ENCODE assay signal across 17 cellular contexts in the genomic region with DNA sequence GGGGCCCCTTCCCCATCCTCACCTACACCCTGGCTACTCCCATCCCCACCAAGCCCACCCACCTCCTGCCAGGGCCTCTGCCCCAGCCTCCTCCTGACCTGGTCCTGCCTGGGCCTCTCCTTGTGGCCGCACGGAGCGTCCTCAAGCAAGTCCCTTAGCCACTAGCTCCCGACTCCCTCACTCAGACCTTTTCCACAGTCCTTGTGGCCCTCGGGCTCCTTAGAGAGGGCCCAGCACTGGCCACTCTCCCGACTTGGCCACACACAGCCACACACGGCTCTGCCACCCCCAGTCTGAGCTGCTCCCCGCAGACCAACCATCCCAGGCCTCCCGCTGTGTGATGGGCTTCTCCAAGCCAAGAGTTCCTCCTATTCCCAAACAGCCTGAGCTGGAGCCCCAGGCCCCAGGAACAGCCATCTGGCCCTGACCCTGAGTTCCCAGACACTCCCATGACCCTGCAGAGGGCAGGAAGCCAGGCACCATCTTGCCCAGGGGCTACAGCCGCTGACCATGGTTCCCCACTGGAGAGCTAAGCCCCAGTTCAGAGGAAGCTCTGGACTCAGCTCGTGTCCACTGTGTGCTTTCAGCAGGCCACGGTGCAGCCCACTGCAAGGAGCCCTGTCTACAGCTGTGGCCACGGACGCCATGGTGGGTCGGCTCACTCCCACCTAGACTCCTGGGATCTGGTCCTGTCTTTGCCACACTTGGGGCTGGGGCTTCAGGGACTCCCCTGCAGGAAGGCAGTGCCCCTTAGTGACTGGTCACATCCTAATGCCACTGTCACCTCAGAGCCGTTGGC. TPM values are rescaled to one million over a fixed set of nuclear protein-coding genes. Genes with fewer than 3 reads are reported as not detected.
DNase-seq lines count a peak whose midpoint lies in the region; ATAC-seq, FAIRE-seq and TF ChIP-seq lines count a peak whose summit lies in the region.
"Had no signal": no experiment of that assay in that cellular context is flagged by ENCODE, and none has a peak within 500 bp of the region (broad histone marks: within the 10 kb centered on the region; RNA-seq: fewer than 3 reads in every experiment).

No MANE protein-coding gene starts in this region.

- in situ Hi-C loops in K562 (cut with MboI) = no loop called here

- BruUV-seq in Caco-2 (replicated peaks; lab: Mats Ljungman, UMichigan) (no TSS peak), K562 (replicated peaks; lab: Mats Ljungman, UMichigan) (no TSS peak), OCI-LY7 (replicated peaks; lab: Mats Ljungman, UMichigan) (no TSS peak)

- no peak for FAIRE-seq in K562 (lab: Jason Lieb, UNC)

- TF ChIP-seq EP300 in K562 (IDR thresholded peaks at IDR 0.05; ENCODE audit: low read length) = no peak

- H3K27ac ChIP-seq in K562 (ENCODE audit: extremely low read depth, low read depth, low read length) (no peak overlapping the region), prostate gland (peak overlapping the region; percentile 21 to 68), OCI-LY7 (ENCODE audit: low read depth, low read length, poor library complexity, severe bottlenecking) (no peak overlapping the region)

- peaks cover 3% of the 10 kb centered on the region for H3K36me3 ChIP-seq in Caco-2 (ENCODE audit: control insufficient read depth, insufficient read depth, low read length)
- peaks cover 37% of the 10 kb centered on the region; the same call in 2 of the 3 replicates for H3K36me3 ChIP-seq in K562 (ENCODE audit: control insufficient read depth, insufficient read depth, low read length)
- peaks cover 0 to 6% of the 10 kb centered on the region in 2 donors for H3K36me3 ChIP-seq in prostate gland
- peaks cover 70% of the 10 kb centered on the region for H3K36me3 ChIP-seq in OCI-LY7 (ENCODE audit: insufficient read depth, low read length)

- peaks cover 42% of the 10 kb centered on the region for H3K36me3 Mint-ChIP-seq in activated CD8-positive, alpha-beta T cell treated with anti-CD3 and anti-CD28 coated beads, Interleukin-2, amount 10 ng/mL, durations not matched to agents 7 days and 5 days (ENCODE audit: low read depth)
- H3K36me3 Mint-ChIP-seq in activated CD8-positive, alpha-beta T cell treated with anti-CD3 and anti-CD28 coated beads for 36 hours (ENCODE audit: low read depth) = peaks cover 11% of the 10 kb centered on the region
- H3K36me3 Mint-ChIP-seq in Caco-2 (ENCODE audit: insufficient read depth, unreplicated experiment) = peaks cover 33% of the 10 kb centered on the region

- TF ChIP-seq CTCF in activated CD8-positive, alpha-beta T cell treated with anti-CD3 and anti-CD28 coated beads for 36 hours (IDR thresholded peaks at IDR 0.05) = no peak
- TF ChIP-seq CTCF in Caco-2 (IDR thresholded peaks at IDR 0.05; ENCODE audit: insufficient read depth in 1 of 2, low read depth in 1 of 2, low read length in 1 of 2, severe bottlenecking in 1 of 2, unreplicated experiment in 1 of 2) = no peak
- TF ChIP-seq CTCF in K562 (IDR thresholded peaks at IDR 0.05 in 2 of 3, conservative IDR thresholded peaks at IDR 0.05 in 1 of 3; ENCODE audit: insufficient read depth in 2 of 3, low read depth in 1 of 3, low read length in 3 of 3) = no peak
- TF ChIP-seq CTCF in prostate gland (IDR thresholded peaks at IDR 0.05) = no peak
- no peak for TF ChIP-seq CTCF in OCI-LY7 (conservative IDR thresholded peaks at IDR 0.05; ENCODE audit: low read length)

- H3K9ac ChIP-seq in K562 (ENCODE audit: insufficient read depth in 1 of 2, low read depth in 2 of 2, low read length in 2 of 2) = peak overlapping the region in 1 of 2 experiments; percentile 5; a peak in 1 of 4 replicates

- H3K9me2 ChIP-seq in OCI-LY7 (ENCODE audit: insufficient read depth, low read length) = no peaks in the 10 kb centered on the region

- H3K4me3 Mint-ChIP-seq in activated CD8-positive, alpha-beta T cell treated with anti-CD3 and anti-CD28 coated beads, Interleukin-2, amount 10 ng/mL, durations not matched to agents 7 days and 5 days = no peak overlapping the region
- no peak overlapping the region for H3K4me3 Mint-ChIP-seq in activated CD8-positive, alpha-beta T cell treated with anti-CD3 and anti-CD28 coated beads for 36 hours
- H3K4me3 Mint-ChIP-seq in Caco-2 (ENCODE audit: unreplicated experiment) = no peak overlapping the region

- H3K4me1 ChIP-seq in Caco-2 (peaks cover 4% of the 10 kb centered on the region), K562 (replicated peaks in 1 of 2; ENCODE audit: control insufficient read depth in 2 of 2, insufficient read depth in 2 of 2, low read length in 2 of 2) (peaks cover 0 to 7% of the 10 kb centered on the region in 2 experiments; a peak in 2 of 5 replicates), prostate gland (replicated peaks) (peaks cover 9% of the 10 kb centered on the region), OCI-LY7 (ENCODE audit: insufficient read depth, low read length, poor library complexity, severe bottlenecking) (peaks cover 4% of the 10 kb centered on the region)

- H3K4me3 ChIP-seq in Caco-2 (ENCODE audit: low read depth, low read length) (no peak overlapping the region), K562 (no peak overlapping the region), prostate gland (no peak overlapping the region), OCI-LY7 (ENCODE audit: low read depth, low read length, poor library complexity, severe bottlenecking) (no peak overlapping the region)

- H3K27me3 ChIP-seq in Caco-2 (replicated peaks; ENCODE audit: control insufficient read depth, insufficient read depth, low read length) (no peaks in the 10 kb centered on the region), K562 (ENCODE audit: control insufficient read depth in 2 of 2, insufficient read depth in 2 of 2, low read length in 2 of 2) (no peaks in the 10 kb centered on the region), prostate gland (replicated peaks; ENCODE audit: insufficient read depth) (no peaks in the 10 kb centered on the region)

- no peak for ATAC-seq in activated CD8-positive, alpha-beta T cell treated with anti-CD3 and anti-CD28 coated beads, Interleukin-2, amount 10 ng/mL, durations not matched to agents 7 days and 5 days
- no peak for ATAC-seq in activated CD8-positive, alpha-beta T cell treated with anti-CD3 and anti-CD28 coated beads for 36 hours
- no peak for ATAC-seq in K562
- no peak for ATAC-seq in GM21360 (IDR thresholded peaks at IDR 0.05; ENCODE audit: unreplicated experiment)

- DNase-seq in activated CD8-positive, alpha-beta T cell treated with anti-CD3 and anti-CD28 coated beads, Interleukin-2, amount 10 ng/mL, durations not matched to agents 7 days and 5 days = no peak
- DNase-seq in activated CD8-positive, alpha-beta T cell treated with anti-CD3 and anti-CD28 coated beads for 36 hours = no peak
- no peak for DNase-seq in Caco-2
- DNase-seq in K562 (ENCODE audit: extremely low read depth in 1 of 4, low spot score in 3 of 4) = no peak
- no peak for DNase-seq in prostate gland (ENCODE audit: low spot score)
- no peak for DNase-seq in OCI-LY7 (ENCODE audit: low spot score)
- no peak for DNase-seq in posterior vena cava (ENCODE audit: low spot score)
- DNase-seq: 8988T, DMS 273 treated with DMSO at 0.1 percent for 48 hours, EL, GOT3, NCI-H1092, NCI-H146, NCI-H2081, NCI-H748 treated with DMSO at 0.1 percent for 48 hours, RPMI8226 had no signal

- POLR2A ChIA-PET in activated CD8-positive, alpha-beta T cell treated with anti-CD3 and anti-CD28 coated beads, Interleukin-2, amount 10 ng/mL, durations not matched to agents 7 days and 5 days (lab: Charles Lee) = interaction anchor here (0.8 to 1.1 kb wide), 2 partner anchors 10 to 135 kb away, joined by 3 read pairs; no protein-coding TSS in a partner anchor
- POLR2A ChIA-PET in activated CD8-positive, alpha-beta T cell treated with anti-CD3 and anti-CD28 coated beads for 36 hours (lab: Charles Lee) = interaction anchor here (1.2 kb wide), 2 partner anchors 58 to 59 kb away, joined by 3 read pairs; no protein-coding TSS in a partner anchor
- POLR2A ChIA-PET in Caco-2 (lab: Charles Lee) (no interaction called here), K562 (lab: Yijun Ruan, JAX) (interaction anchor here (0.6 to 1.3 kb wide), 3 partner anchors 9 to 245 kb away, joined by 3 read pairs; no protein-coding TSS in a partner anchor), OCI-LY7 (lab: Charles Lee) (interaction anchor here (0.6 kb wide), 1 partner anchor 125 kb away, joined by 3 read pairs; no protein-coding TSS in a partner anchor)

- H2AFZ ChIP-seq in K562 (ENCODE audit: low read depth, low read length) = no peak overlapping the region
- H2AFZ ChIP-seq in OCI-LY7 (ENCODE audit: low read length) = no peak overlapping the region

- H3K9me3 Mint-ChIP-seq in activated CD8-positive, alpha-beta T cell treated with anti-CD3 and anti-CD28 coated beads, Interleukin-2, amount 10 ng/mL, durations not matched to agents 7 days and 5 days (ENCODE audit: insufficient read depth) = no peaks in the 10 kb centered on the region
- H3K9me3 Mint-ChIP-seq in activated CD8-positive, alpha-beta T cell treated with anti-CD3 and anti-CD28 coated beads for 36 hours = no peaks in the 10 kb centered on the region
- H3K9me3 Mint-ChIP-seq in Caco-2 (ENCODE audit: unreplicated experiment) = no peaks in the 10 kb centered on the region

- peaks cover 14% of the 10 kb centered on the region for H3K4me1 Mint-ChIP-seq in activated CD8-positive, alpha-beta T cell treated with anti-CD3 and anti-CD28 coated beads, Interleukin-2, amount 10 ng/mL, durations not matched to agents 7 days and 5 days (ENCODE audit: low read depth)
- peaks cover 14% of the 10 kb centered on the region for H3K4me1 Mint-ChIP-seq in activated CD8-positive, alpha-beta T cell treated with anti-CD3 and anti-CD28 coated beads for 36 hours (ENCODE audit: low read depth)
- H3K4me1 Mint-ChIP-seq in Caco-2 (ENCODE audit: low read depth, unreplicated experiment) = peaks cover under 1% of the 10 kb centered on the region

- H3K4me2 ChIP-seq in K562 (ENCODE audit: insufficient read depth, low read length) (no peak overlapping the region), OCI-LY7 (ENCODE audit: low read length) (no peak overlapping the region)

- intact Hi-C loops in activated CD8-positive, alpha-beta T cell treated with anti-CD3 and anti-CD28 coated beads for 36 hours (cut with micrococcal nuclease) = no loop called here
- intact Hi-C loops in Caco-2 (cut with micrococcal nuclease; ENCODE audit: unreplicated experiment) = loop anchor here (10.0 kb wide), 1 partner anchor 186 kb away; a partner anchor contains a TSS
- intact Hi-C loops in K562 (cut with micrococcal nuclease) = no loop called here
- intact Hi-C loops in prostate gland (cut with DNase I) = no loop called here
- intact Hi-C loops in OCI-LY7 (cut with micrococcal nuclease; ENCODE audit: unreplicated experiment) = no loop called here
- intact Hi-C loops in posterior vena cava (cut with DNase I) = no loop called here

- no peaks in the 10 kb centered on the region for H3K9me1 ChIP-seq in K562 (ENCODE audit: control insufficient read depth, insufficient read depth, low read length)

- H4K20me1 ChIP-seq in K562 (replicated peaks; ENCODE audit: control insufficient read depth, insufficient read depth, low read length) (no peaks in the 10 kb centered on the region), OCI-LY7 (ENCODE audit: insufficient read depth, low read length) (no peaks in the 10 kb centered on the region)

- H3K79me2 ChIP-seq in K562 (ENCODE audit: control insufficient read depth, insufficient read depth, low read length) (no peaks in the 10 kb centered on the region), OCI-LY7 (ENCODE audit: insufficient read depth, low read depth, low read length) (no peaks in the 10 kb centered on the region)

- no peaks in the 10 kb centered on the region for H3K27me3 Mint-ChIP-seq in activated CD8-positive, alpha-beta T cell treated with anti-CD3 and anti-CD28 coated beads, Interleukin-2, amount 10 ng/mL, durations not matched to agents 7 days and 5 days (ENCODE audit: low read depth)
- H3K27me3 Mint-ChIP-seq in activated CD8-positive, alpha-beta T cell treated with anti-CD3 and anti-CD28 coated beads for 36 hours = no peaks in the 10 kb centered on the region
- H3K27me3 Mint-ChIP-seq in Caco-2 (ENCODE audit: insufficient read depth, unreplicated experiment) = no peaks in the 10 kb centered on the region

- H3K9me3 ChIP-seq in Caco-2 (no peaks in the 10 kb centered on the region), K562 (replicated peaks; ENCODE audit: control insufficient read depth, insufficient read depth, low read depth, low read length) (no peaks in the 10 kb centered on the region), prostate gland (no peaks in the 10 kb centered on the region), OCI-LY7 (ENCODE audit: low read length) (no peaks in the 10 kb centered on the region)

- no peak for TF ChIP-seq POLR2A in K562 (conservative IDR thresholded peaks at IDR 0.05)
- no peak for TF ChIP-seq POLR2A in prostate gland (IDR thresholded peaks at IDR 0.05)

- peak overlapping the region; percentile 19 for H3K27ac Mint-ChIP-seq in activated CD8-positive, alpha-beta T cell treated with anti-CD3 and anti-CD28 coated beads, Interleukin-2, amount 10 ng/mL, durations not matched to agents 7 days and 5 days
- H3K27ac Mint-ChIP-seq in activated CD8-positive, alpha-beta T cell treated with anti-CD3 and anti-CD28 coated beads for 36 hours = no peak overlapping the region
- H3K27ac Mint-ChIP-seq in Caco-2 (ENCODE audit: unreplicated experiment) = peak overlapping the region; percentile 43

- WGBS in K562 (ENCODE audit: insufficient coverage, low coverage, missing lambda C conversion rate) = 89% methylated on average over 3 of the region's 16 CpGs
- 91% methylated on average over 16 of the region's 16 CpGs for WGBS in prostate gland

- no peak for TF ChIP-seq RAD21 in K562 (CRISPR knock-in tag; conservative IDR thresholded peaks at IDR 0.05 in 1 of 2, IDR thresholded peaks at IDR 0.05 in 1 of 2)

- CTCF ChIA-PET in activated CD8-positive, alpha-beta T cell treated with anti-CD3 and anti-CD28 coated beads, Interleukin-2, amount 10 ng/mL, durations not matched to agents 7 days and 5 days (lab: Charles Lee) = no interaction called here
- CTCF ChIA-PET in activated CD8-positive, alpha-beta T cell treated with anti-CD3 and anti-CD28 coated beads for 36 hours (lab: Charles Lee) = interaction anchor here (1.4 kb wide), 1 partner anchor 75 kb away, joined by 5 read pairs; no protein-coding TSS in a partner anchor
- CTCF ChIA-PET in Caco-2 (lab: Charles Lee) (no interaction called here), K562 (lab: Yijun Ruan, JAX; ENCODE audit: low intra/inter-chr PET ratio) (no interaction called here), OCI-LY7 (lab: Charles Lee; ENCODE audit: unreplicated experiment) (no interaction called here)

RNA-seq across cellular contexts. Expression of a gene that starts 7.0 kb away (rescaled TPM):
- total RNA-seq in activated CD8-positive, alpha-beta T cell treated with anti-CD3 and anti-CD28 coated beads, Interleukin-2, amount 10 ng/mL, durations not matched to agents 7 days and 5 days = 10 to 100 TPM; 56.0 to 58.7 TPM
- total RNA-seq in activated CD8-positive, alpha-beta T cell treated with anti-CD3 and anti-CD28 coated beads for 36 hours = 10 to 100 TPM; 41.6 to 44.1 TPM
- total RNA-seq in Caco-2 (2022) (10.8 and 12.3 TPM in 2 replicates), K562 (2014; rRNA removed) (3.2 and 4.1 TPM in 2 replicates), K562 (2014; rRNA removed; fragmentation: Illumina TruSeq; extraction: Trizol) (not detected in 2 replicates), K562 (2015; rRNA removed; fragmentation: Illumina TruSeq; extraction: Trizol) (0.57 and 1.1 TPM in 2 replicates), K562 (2021) (5.4 and 6.8 TPM in 2 replicates), prostate gland (10 to 100 TPM; 35.9 to 52.3 TPM), OCI-LY7 (2022) (10.4 and 14.1 TPM in 2 replicates), posterior vena cava (10 to 100 TPM; 18.1 to 21.7 TPM)
- total RNA-seq in K562 (2011; cell fraction: chromatin; rRNA removed; ENCODE audit: low replicate concordance) = 1.8 and 11.3 TPM in 2 replicates
- 6.7 and 7.5 TPM in 2 replicates for total RNA-seq in K562 (2011; cell fraction: nucleolus; rRNA removed)
- total RNA-seq in K562 (2011; cell fraction: nucleoplasm; rRNA removed) = 4.0 and 6.0 TPM in 2 replicates
- polyA plus RNA-seq in K562 (2011; rRNA removed) (1.7 and 2.5 TPM in 2 replicates), K562 (2014; fragmentation: Illumina TruSeq; extraction: Trizol) (1.4 TPM in 1 of 2 replicates, not detected in the other), K562 (2014; fragmentation: Nextera tagmentation; extraction: Ambion mirVana) (under 1 TPM; 0.04 to 0.07 TPM), K562 (2014; rRNA removed) (2.9 and 3.8 TPM in 2 replicates)
- polyA plus RNA-seq in K562 (2011; cell fraction: cytosol; rRNA removed) = 2.9 and 5.1 TPM in 2 replicates
- polyA plus RNA-seq in K562 (2011; cell fraction: nucleus; rRNA removed) = 9.6 and 11.4 TPM in 2 replicates
- 2.9 and 15.6 TPM in 2 replicates for polyA plus RNA-seq in K562 (2012)
- 0.24 and 0.88 TPM in 2 replicates for polyA minus RNA-seq in K562 (2011; rRNA and poly(A)+ RNA removed)
- 1.5 and 2.3 TPM in 2 replicates for polyA minus RNA-seq in K562 (2011; cell fraction: cytosol; rRNA and poly(A)+ RNA removed)
- polyA minus RNA-seq in K562 (2011; cell fraction: nucleus; rRNA and poly(A)+ RNA removed) = 2.8 and 3.2 TPM in 2 replicates
- 11.6 and 12.5 TPM in 2 replicates for total RNA-seq in OCI-LY7 (2014; rRNA removed; shearing (Covaris generic))

RNA-seq across cellular contexts. Expression of a gene that starts 32.3 kb away (rescaled TPM):
- total RNA-seq in activated CD8-positive, alpha-beta T cell treated with anti-CD3 and anti-CD28 coated beads, Interleukin-2, amount 10 ng/mL, durations not matched to agents 7 days and 5 days = 10 to 100 TPM; 57.9 to 65.7 TPM
- 10 to 100 TPM; 66.7 to 68.5 TPM for total RNA-seq in activated CD8-positive, alpha-beta T cell treated with anti-CD3 and anti-CD28 coated beads for 36 hours
- 35.6 and 37.6 TPM in 2 replicates for total RNA-seq in Caco-2 (2022)
- 6.4 and 9.0 TPM in 2 replicates for total RNA-seq in K562 (2011; cell fraction: chromatin; rRNA removed; ENCODE audit: low replicate concordance)
- total RNA-seq in K562 (2011; cell fraction: nucleolus; rRNA removed) = 3.6 and 4.8 TPM in 2 replicates
- total RNA-seq in K562 (2011; cell fraction: nucleoplasm; rRNA removed) = 5.1 and 7.9 TPM in 2 replicates
- 30.1 and 31.6 TPM in 2 replicates for total RNA-seq in K562 (2014; rRNA removed)
- 37.7 and 45.3 TPM in 2 replicates for total RNA-seq in K562 (2014; rRNA removed; fragmentation: Illumina TruSeq; extraction: Trizol)
- 32.8 and 39.0 TPM in 2 replicates for total RNA-seq in K562 (2015; rRNA removed; fragmentation: Illumina TruSeq; extraction: Trizol)
- 26.1 and 29.6 TPM in 2 replicates for total RNA-seq in K562 (2021)
- 27.8 and 32.9 TPM in 2 replicates for polyA plus RNA-seq in K562 (2011; rRNA removed)
- 42.7 and 44.7 TPM in 2 replicates for polyA plus RNA-seq in K562 (2011; cell fraction: cytosol; rRNA removed)
- polyA plus RNA-seq in K562 (2011; cell fraction: nucleus; rRNA removed) = 5.8 and 6.4 TPM in 2 replicates
- 27.8 and 32.1 TPM in 2 replicates for polyA plus RNA-seq in K562 (2012)
- 22.4 and 27.0 TPM in 2 replicates for polyA plus RNA-seq in K562 (2014; fragmentation: Illumina TruSeq; extraction: Trizol)
- polyA plus RNA-seq in K562 (2014; fragmentation: Nextera tagmentation; extraction: Ambion mirVana) = 10 to 100 TPM; 41.9 to 50.0 TPM
- polyA plus RNA-seq in K562 (2014; rRNA removed) = 23.4 and 23.5 TPM in 2 replicates
- 18.0 and 19.9 TPM in 2 replicates for polyA minus RNA-seq in K562 (2011; rRNA and poly(A)+ RNA removed)
- polyA minus RNA-seq in K562 (2011; cell fraction: cytosol; rRNA and poly(A)+ RNA removed) = 12.8 and 16.4 TPM in 2 replicates
- 5.4 and 6.1 TPM in 2 replicates for polyA minus RNA-seq in K562 (2011; cell fraction: nucleus; rRNA and poly(A)+ RNA removed)
- total RNA-seq in prostate gland = 10 to 100 TPM; 22.3 to 29.1 TPM
- 34.5 and 40.3 TPM in 2 replicates for total RNA-seq in OCI-LY7 (2014; rRNA removed; shearing (Covaris generic))
- 54.9 and 62.1 TPM in 2 replicates for total RNA-seq in OCI-LY7 (2022)
- total RNA-seq in posterior vena cava = 10 to 100 TPM; 21.1 to 23.7 TPM

RNA-seq across cellular contexts. Expression of a gene that starts 55.1 kb away (rescaled TPM):
- total RNA-seq in activated CD8-positive, alpha-beta T cell treated with anti-CD3 and anti-CD28 coated beads, Interleukin-2, amount 10 ng/mL, durations not matched to agents 7 days and 5 days = 100 to 1,000 TPM; 263 to 273 TPM
- total RNA-seq in activated CD8-positive, alpha-beta T cell treated with anti-CD3 and anti-CD28 coated beads for 36 hours = 100 to 1,000 TPM; 453 to 454 TPM
- total RNA-seq in Caco-2 (2022) (229 and 266 TPM in 2 replicates), K562 (2014; rRNA removed) (283 and 284 TPM in 2 replicates), K562 (2014; rRNA removed; fragmentation: Illumina TruSeq; extraction: Trizol) (338 and 375 TPM in 2 replicates), K562 (2015; rRNA removed; fragmentation: Illumina TruSeq; extraction: Trizol) (321 and 348 TPM in 2 replicates), K562 (2021) (331 and 354 TPM in 2 replicates), prostate gland (100 to 1,000 TPM; 339 to 523 TPM), OCI-LY7 (2022) (322 and 324 TPM in 2 replicates), posterior vena cava (100 to 1,000 TPM; 267 to 284 TPM)
- total RNA-seq in K562 (2011; cell fraction: chromatin; rRNA removed; ENCODE audit: low replicate concordance) = 92.9 and 163 TPM in 2 replicates
- total RNA-seq in K562 (2011; cell fraction: nucleolus; rRNA removed) = 61.9 and 72.2 TPM in 2 replicates
- total RNA-seq in K562 (2011; cell fraction: nucleoplasm; rRNA removed) = 89.3 and 110 TPM in 2 replicates
- polyA plus RNA-seq in K562 (2011; rRNA removed) (387 and 478 TPM in 2 replicates), K562 (2014; fragmentation: Illumina TruSeq; extraction: Trizol) (390 and 412 TPM in 2 replicates), K562 (2014; fragmentation: Nextera tagmentation; extraction: Ambion mirVana) (100 to 1,000 TPM; 708 to 717 TPM), K562 (2014; rRNA removed) (404 and 421 TPM in 2 replicates)
- polyA plus RNA-seq in K562 (2011; cell fraction: cytosol; rRNA removed) = 251 and 375 TPM in 2 replicates
- 114 and 190 TPM in 2 replicates for polyA plus RNA-seq in K562 (2011; cell fraction: nucleus; rRNA removed)
- 291 and 314 TPM in 2 replicates for polyA plus RNA-seq in K562 (2012)
- 394 and 432 TPM in 2 replicates for polyA minus RNA-seq in K562 (2011; rRNA and poly(A)+ RNA removed)
- polyA minus RNA-seq in K562 (2011; cell fraction: cytosol; rRNA and poly(A)+ RNA removed) = 139 and 145 TPM in 2 replicates
- 33.1 and 62.2 TPM in 2 replicates for polyA minus RNA-seq in K562 (2011; cell fraction: nucleus; rRNA and poly(A)+ RNA removed)
- 336 and 350 TPM in 2 replicates for total RNA-seq in OCI-LY7 (2014; rRNA removed; shearing (Covaris generic))

Comparison
In these comparisons a context has a peak if more than half of its experiments do, and no peak if none do; other contexts are left out.
1. H3K27ac ChIP-seq: peak in prostate gland (2 of 2); none in K562 (single experiment) and OCI-LY7 (single experiment).